Comparison of ENCODE assay signal across 9 cellular contexts in the genomic region with DNA sequence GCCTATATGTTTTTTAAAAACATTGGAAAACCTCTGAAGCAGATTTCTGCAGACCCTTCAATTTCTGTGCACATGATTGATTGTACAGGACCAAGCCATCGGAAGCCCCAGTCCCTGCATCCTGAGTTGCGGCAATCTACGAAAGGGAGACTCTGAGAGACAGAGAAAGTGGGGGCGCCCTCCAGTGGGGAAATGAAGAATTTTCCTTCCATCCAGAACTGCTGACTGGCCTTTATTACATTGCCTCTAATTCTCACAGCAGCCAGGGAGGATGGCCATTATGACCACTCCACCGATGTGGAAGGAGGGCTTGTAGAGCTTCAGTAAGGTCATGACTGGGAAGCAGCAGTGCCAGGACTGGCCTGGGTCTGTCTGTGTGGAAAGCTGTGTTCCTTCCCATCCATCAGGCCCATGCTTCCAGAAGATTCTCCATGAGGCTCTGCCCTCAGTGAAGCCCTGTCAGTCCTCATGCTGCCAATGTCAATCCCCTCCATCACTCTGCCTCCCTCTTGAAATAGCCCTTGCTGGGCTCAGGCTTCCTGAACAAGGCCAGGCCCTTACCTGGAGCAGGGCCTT. TPM values are rescaled to one million over a fixed set of nuclear protein-coding genes. Genes with fewer than 3 reads are reported as not detected.
A peak's percentile ranks its signal among the peaks of the same experiment; 100 is the strongest.
DNase-seq lines count a peak whose midpoint lies in the region; ATAC-seq and TF ChIP-seq lines count a peak whose summit lies in the region.
"Had no signal": no experiment of that assay in that cellular context is flagged by ENCODE, and none has a peak within 500 bp of the region (broad histone marks: within the 10 kb centered on the region; RNA-seq: fewer than 3 reads in every experiment).

No MANE protein-coding gene starts in this region.

- no peaks in the 10 kb centered on the region for H4K20me1 ChIP-seq in OCI-LY7 (ENCODE audit: insufficient read depth, low read length)

- no TSS peak for BruUV-seq in OCI-LY7 (replicated peaks; lab: Mats Ljungman, UMichigan)

- no peaks in the 10 kb centered on the region for H3K79me2 ChIP-seq in OCI-LY7 (ENCODE audit: insufficient read depth, low read depth, low read length)

- peak; percentile 49 for DNase-seq in GDM1 (lab: John Stamatoyannopoulos, UW)
- DNase-seq in HL-60 (ENCODE audit: low read depth in 1 of 2, low spot score in 1 of 2), result peak in 1 of 2 experiments; percentile 59
- DNase-seq in OCI-LY7 (ENCODE audit: low spot score), result peak; percentile 63
- peak; percentile 52 for DNase-seq in activated T-cell treated with anti-CD3 and anti-CD28 coated beads for 48 hours (ENCODE audit: low read depth)
- DNase-seq in fibroblast of gingiva (ENCODE audit: low read depth), result peak; percentile 19
- DNase-seq in neural crest cell (ENCODE audit: low read depth, low spot score), result peak; percentile 77
- DNase-seq in thyroid gland, result peak; percentile 29 to 45

- TF ChIP-seq CTCF in HL-60 (IDR thresholded peaks at IDR 0.05; ENCODE audit: insufficient read depth, low read length) (peak; percentile 54), OCI-LY7 (conservative IDR thresholded peaks at IDR 0.05; ENCODE audit: low read length) (peak; percentile 91), neural crest cell (conservative IDR thresholded peaks at IDR 0.05) (peak; percentile 69), thyroid gland (IDR thresholded peaks at IDR 0.05) (peak in 3 of 6 experiments; percentile 18 to 46 (median 23))

- no peak overlapping the region for H3K4me3 Mint-ChIP-seq in neural crest cell

- no peak for TF ChIP-seq POLR2A in thyroid gland (IDR thresholded peaks at IDR 0.05)

- WGBS in thyroid gland, 2 donors, result 10 to 14% methylated on average over 5 of the region's 5 CpGs

- no peaks in the 10 kb centered on the region for H3K9me3 Mint-ChIP-seq in neural crest cell

- no peak overlapping the region for H3K4me2 ChIP-seq in OCI-LY7 (ENCODE audit: low read length)

- H3K9me3 ChIP-seq in OCI-LY7 (ENCODE audit: low read length), result no peaks in the 10 kb centered on the region
- H3K9me3 ChIP-seq in thyroid gland, result no peaks in the 10 kb centered on the region

- H3K27me3 ChIP-seq in HL-60 (ENCODE audit: insufficient read depth, poor library complexity, severe bottlenecking), result peaks cover 17% of the 10 kb centered on the region
- H3K27me3 ChIP-seq in thyroid gland, result peaks cover 1% of the 10 kb centered on the region

- H3K36me3 ChIP-seq in OCI-LY7 (ENCODE audit: insufficient read depth, low read length) (no peaks in the 10 kb centered on the region), thyroid gland (no peaks in the 10 kb centered on the region)

- H3K4me1 ChIP-seq in OCI-LY7 (ENCODE audit: insufficient read depth, low read length, poor library complexity, severe bottlenecking) (no peaks in the 10 kb centered on the region), thyroid gland (no peaks in the 10 kb centered on the region)

- no peak overlapping the region for H2AFZ ChIP-seq in OCI-LY7 (ENCODE audit: low read length)

- intact Hi-C loops in OCI-LY7 (cut with micrococcal nuclease; ENCODE audit: unreplicated experiment) (loop anchor here (1.0 kb wide), 1 partner anchor 192 kb away; the partner anchor contains the start of gene NHEJ1), thyroid gland (cut with DNase I) (no loop called here)

- no peak overlapping the region for H3K27ac ChIP-seq in HL-60 (replicated peaks)
- no peak overlapping the region for H3K27ac ChIP-seq in OCI-LY7 (ENCODE audit: low read depth, low read length, poor library complexity, severe bottlenecking)
- H3K27ac ChIP-seq in thyroid gland, result no peak overlapping the region

- peaks cover 78% of the 10 kb centered on the region for H3K27me3 Mint-ChIP-seq in neural crest cell (ENCODE audit: low read depth)

- H3K9me2 ChIP-seq in OCI-LY7 (ENCODE audit: insufficient read depth, low read length), result no peaks in the 10 kb centered on the region

- CTCF ChIA-PET in OCI-LY7 (lab: Charles Lee; ENCODE audit: unreplicated experiment), result no interaction called here

- H3K4me3 ChIP-seq in HL-60 (replicated peaks; ENCODE audit: insufficient read depth, low read length), result no peak overlapping the region
- no peak overlapping the region for H3K4me3 ChIP-seq in OCI-LY7 (ENCODE audit: low read depth, low read length, poor library complexity, severe bottlenecking)
- no peak overlapping the region for H3K4me3 ChIP-seq in thyroid gland (replicated peaks in 1 of 3)

- POLR2A ChIA-PET in OCI-LY7 (lab: Charles Lee), result interaction anchor here (0.7 kb wide), 1 partner anchor 71 kb away, joined by 3 read pairs; no protein-coding TSS in a partner anchor

- H3K4me1 Mint-ChIP-seq in neural crest cell, result peaks cover 11% of the 10 kb centered on the region

- no peaks in the 10 kb centered on the region for H3K36me3 Mint-ChIP-seq in neural crest cell (ENCODE audit: low read depth)

- ATAC-seq in HG02642 (IDR thresholded peaks at IDR 0.05; ENCODE audit: poor library complexity, unreplicated experiment), result no peak

- no peak overlapping the region for H3K27ac Mint-ChIP-seq in neural crest cell (ENCODE audit: unreplicated experiment)

RNA-seq across cellular contexts. Expression of gene RESP18, which starts 20.0 kb away (rescaled TPM):
- total RNA-seq in OCI-LY7 (2014; rRNA removed; shearing (Covaris generic)), result not detected in 2 replicates
- not detected in 2 replicates for total RNA-seq in OCI-LY7 (2022)
- total RNA-seq in neural crest cell, result not detected in 2 replicates
- total RNA-seq in thyroid gland, result not detected
- total RNA-seq: glomerular endothelial cell had no signal

RNA-seq across cellular contexts. Expression of gene DNPEP, which starts 35.2 kb away (rescaled TPM):
- total RNA-seq in OCI-LY7 (2014; rRNA removed; shearing (Covaris generic)), result 39.3 and 40.5 TPM in 2 replicates
- total RNA-seq in OCI-LY7 (2022) (54.2 and 63.6 TPM in 2 replicates), neural crest cell (36.9 and 39.5 TPM in 2 replicates), thyroid gland (10 to 100 TPM; 35.9 to 49.5 (median 41.6) TPM)

RNA-seq across cellular contexts. Expression of gene PTPRN, which starts 43.3 kb away (rescaled TPM):
- not detected in 2 replicates for total RNA-seq in OCI-LY7 (2014; rRNA removed; shearing (Covaris generic))
- total RNA-seq in OCI-LY7 (2022) (not detected in 2 replicates), neural crest cell (3.2 and 4.1 TPM in 2 replicates), thyroid gland (1 to 10 TPM in 3 of 4 donors, not detected in 1; 1.9 to 4.6 (median 4.4) TPM)
